In genomic region chr5:98110270-98110669, GRCh38 we compare ENCODE assay signal across 15 cellular contexts.
DNase-seq lines count a peak whose midpoint lies in the region; ATAC-seq and TF ChIP-seq lines count a peak whose summit lies in the region.
"Had no signal": no experiment of that assay in that cellular context is flagged by ENCODE, and none has a peak within 500 bp of the region (broad histone marks: within the 10 kb centered on the region; RNA-seq: fewer than 3 reads in every experiment).

No MANE protein-coding gene starts in this region.

- ATAC-seq in GM21367 (IDR thresholded peaks at IDR 0.05; ENCODE audit: unreplicated experiment) = no peak
- ATAC-seq: A549; activated naive CD4-positive, alpha-beta T cell treated with anti-CD3 and anti-CD28 coated beads, Interleukin-2, amount 50 U/mL, for 72 hours; GM12878 had no signal

- peak; percentile 76 for DNase-seq in A172 (ENCODE audit: low spot score)
- peak; percentile 87 for DNase-seq in HFFc6
- DNase-seq in SW 1271 (lab: John Stamatoyannopoulos, UW) = peak; percentile 25 to 75
- peak; percentile 72 for DNase-seq in fibroblast of peridontal ligament (ENCODE audit: extremely low read depth)
- no peak for DNase-seq in cerebellum (ENCODE audit: low spot score)
- DNase-seq in GF-D8 (lab: John Stamatoyannopoulos, UW) = no peak
- no peak for DNase-seq in LoVo (ENCODE audit: low spot score)
- DNase-seq: activated B cell treated with CpG ODN at 0.5 μM for 24 hours, cortex of kidney, NCI-H1930, NCI-H748 treated with DMSO at 0.1 percent for 48 hours had no signal

- TF ChIP-seq CTCF in HFFc6 (IDR thresholded peaks at IDR 0.05) = no peak

- H3K27ac Mint-ChIP-seq in HFFc6 = peak overlapping the region; percentile 93
- H3K27ac Mint-ChIP-seq: activated B cell treated with CpG ODN at 0.5 μM for 24 hours; activated naive CD4-positive, alpha-beta T cell treated with anti-CD3 and anti-CD28 coated beads, Interleukin-2, amount 50 U/mL, for 72 hours had no signal

- H3K4me1 Mint-ChIP-seq in HFFc6 (ENCODE audit: low read depth) = peaks cover 62% of the 10 kb centered on the region
- H3K4me1 Mint-ChIP-seq: activated B cell treated with CpG ODN at 0.5 μM for 24 hours had no signal

- peaks cover 18% of the 10 kb centered on the region for H3K36me3 Mint-ChIP-seq in HFFc6 (ENCODE audit: low read depth)
- H3K36me3 Mint-ChIP-seq: activated naive CD4-positive, alpha-beta T cell treated with anti-CD3 and anti-CD28 coated beads, Interleukin-2, amount 50 U/mL, for 72 hours had no signal

- no peaks in the 10 kb centered on the region for H3K9me3 Mint-ChIP-seq in HFFc6
- H3K9me3 Mint-ChIP-seq: activated B cell treated with CpG ODN at 0.5 μM for 24 hours had no signal

- H3K4me3 Mint-ChIP-seq in HFFc6 = peak overlapping the region; percentile 88
- H3K4me3 Mint-ChIP-seq: activated B cell treated with CpG ODN at 0.5 μM for 24 hours had no signal

- H3K27me3 Mint-ChIP-seq in HFFc6 (ENCODE audit: insufficient read depth) = peaks cover 2% of the 10 kb centered on the region; the same call in 1 of the 2 replicates
- H3K27me3 Mint-ChIP-seq: activated B cell treated with CpG ODN at 0.5 μM for 24 hours had no signal

Comparison
In these comparisons a context has a peak if more than half of its experiments do, and no peak if none do; other contexts are left out.
1. DNase-seq: peak in A172 (single experiment), HFFc6 (single experiment), SW 1271 (2 of 2) and fibroblast of peridontal ligament (single experiment); none in cerebellum (single experiment), GF-D8 (single experiment) and LoVo (single experiment).